ENCODE assay signal across 19 cellular contexts in the genomic region with DNA sequence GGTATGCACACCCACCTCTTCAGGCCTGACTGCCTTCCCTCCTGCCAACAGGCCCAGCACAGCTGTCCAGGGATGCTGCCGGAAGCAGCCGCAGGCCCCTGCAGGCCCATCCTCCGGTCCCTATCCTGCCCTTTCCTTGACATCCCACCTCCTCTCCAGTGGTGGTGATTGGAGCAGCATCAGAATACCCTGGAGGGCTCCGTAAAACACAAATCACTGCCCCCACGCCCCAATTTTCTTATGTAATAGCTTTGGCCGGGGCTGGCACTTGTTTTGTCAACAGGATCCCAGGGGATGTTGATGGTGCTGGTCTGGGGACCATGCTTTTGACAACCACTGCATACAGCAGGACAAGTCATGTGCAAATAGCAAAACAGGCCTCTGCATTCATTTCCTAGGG.
DNase-seq lines count a peak whose midpoint lies in the region; ATAC-seq and TF ChIP-seq lines count a peak whose summit lies in the region.
"Had no signal": no experiment of that assay in that cellular context is flagged by ENCODE, and none has a peak within 500 bp of the region (broad histone marks: within the 10 kb centered on the region; RNA-seq: fewer than 3 reads in every experiment).

No MANE protein-coding gene starts in this region.

- H3K9me3 ChIP-seq in spleen, result no peaks in the 10 kb centered on the region
- no peaks in the 10 kb centered on the region for H3K9me3 ChIP-seq in CD4-positive, alpha-beta memory T cell (ENCODE audit: control insufficient read depth in 1 of 2, low read length in 2 of 2)
- H3K9me3 ChIP-seq in tibial nerve, result no peaks in the 10 kb centered on the region
- H3K9me3 ChIP-seq: thyroid gland had no signal

- H3K4me3 Mint-ChIP-seq in activated CD8-positive, alpha-beta memory T cell treated with anti-CD3 and anti-CD28 coated beads, Interleukin-2, amount 10 ng/mL, durations not matched to agents 7 days and 5 days, result no peak overlapping the region
- H3K4me3 Mint-ChIP-seq in CD4-positive, alpha-beta memory T cell, result no peak overlapping the region
- H3K4me3 Mint-ChIP-seq: activated naive CD8-positive, alpha-beta T cell; activated T-cell treated with anti-CD3 and anti-CD28 coated beads, Interleukin-2, amount 50 U/mL, for 4 hours; mesothelial cell of epicardium; stimulated activated effector memory CD8-positive, alpha-beta T cell treated with anti-CD3 and anti-CD28 coated beads, Interleukin-12 subunit alpha, Interleukin-12 subunit beta, amount 100 ng/mL, for 72 hours; T-cell had no signal

- H3K27ac ChIP-seq in spleen, result no peak overlapping the region
- H3K27ac ChIP-seq in CD4-positive, alpha-beta memory T cell (ENCODE audit: low read depth, low read length), result no peak overlapping the region
- H3K27ac ChIP-seq in tibial nerve, result peak overlapping the region in 1 of 4 donors; percentile 56
- H3K27ac ChIP-seq: KMS-11, thyroid gland had no signal

- H3K36me3 ChIP-seq in spleen, result no peaks in the 10 kb centered on the region
- no peaks in the 10 kb centered on the region for H3K36me3 ChIP-seq in CD4-positive, alpha-beta memory T cell (ENCODE audit: insufficient read depth, low read length)
- no peaks in the 10 kb centered on the region for H3K36me3 ChIP-seq in tibial nerve
- H3K36me3 ChIP-seq: thyroid gland had no signal

- H3K9me3 Mint-ChIP-seq in activated CD8-positive, alpha-beta memory T cell treated with anti-CD3 and anti-CD28 coated beads, Interleukin-2, amount 10 ng/mL, durations not matched to agents 7 days and 5 days (ENCODE audit: low read depth), result no peaks in the 10 kb centered on the region
- no peaks in the 10 kb centered on the region for H3K9me3 Mint-ChIP-seq in CD4-positive, alpha-beta memory T cell
- H3K9me3 Mint-ChIP-seq: activated T-cell treated with anti-CD3 and anti-CD28 coated beads, Interleukin-2, amount 50 U/mL, for 4 hours; mesothelial cell of epicardium; stimulated activated effector memory CD8-positive, alpha-beta T cell treated with anti-CD3 and anti-CD28 coated beads, Interleukin-12 subunit alpha, Interleukin-12 subunit beta, amount 100 ng/mL, for 72 hours; T-cell had no signal

- TF ChIP-seq CTCF in spleen (IDR thresholded peaks at IDR 0.05 in 8 of 11, conservative IDR thresholded peaks at IDR 0.05 in 3 of 11), result no peak
- TF ChIP-seq CTCF in tibial nerve (IDR thresholded peaks at IDR 0.05), result no peak

- no peak for TF ChIP-seq POLR2A in spleen (IDR thresholded peaks at IDR 0.05)
- TF ChIP-seq POLR2A in tibial nerve (IDR thresholded peaks at IDR 0.05), result no peak

- H3K4me3 ChIP-seq in spleen, result no peak overlapping the region
- H3K4me3 ChIP-seq in CD4-positive, alpha-beta memory T cell (ENCODE audit: low read length in 2 of 2), result no peak overlapping the region
- no peak overlapping the region for H3K4me3 ChIP-seq in tibial nerve
- H3K4me3 ChIP-seq: thyroid gland had no signal

- peak; percentile 38 for DNase-seq in ELF-1 (ENCODE audit: low read depth, low spot score)
- DNase-seq in activated CD8-positive, alpha-beta memory T cell treated with anti-CD3 and anti-CD28 coated beads, Interleukin-2, amount 10 ng/mL, durations not matched to agents 7 days and 5 days, result peak; percentile 39
- peak; percentile 47 for DNase-seq in islet precursor cell
- peak; percentile 38 for DNase-seq in spleen
- no peak for DNase-seq in hepatic stellate cell (ENCODE audit: low spot score)
- DNase-seq in CD4-positive, alpha-beta memory T cell, result no peak
- DNase-seq in tibial nerve (ENCODE audit: low spot score in 2 of 2), result no peak
- DNase-seq: activated T-cell treated with anti-CD3 and anti-CD28 coated beads, Interleukin-2, amount 50 U/mL, for 4 hours; AML-193; kidney glomerular epithelial cell; NCI-H1048; SIG-M5 had no signal

- H3K4me1 Mint-ChIP-seq in activated CD8-positive, alpha-beta memory T cell treated with anti-CD3 and anti-CD28 coated beads, Interleukin-2, amount 10 ng/mL, durations not matched to agents 7 days and 5 days, result no peaks in the 10 kb centered on the region
- H3K4me1 Mint-ChIP-seq in CD4-positive, alpha-beta memory T cell, result no peaks in the 10 kb centered on the region
- H3K4me1 Mint-ChIP-seq: stimulated activated effector memory CD8-positive, alpha-beta T cell treated with anti-CD3 and anti-CD28 coated beads, Interleukin-12 subunit alpha, Interleukin-12 subunit beta, amount 100 ng/mL, for 72 hours; T-cell had no signal

- TF ChIP-seq EP300 in tibial nerve (IDR thresholded peaks at IDR 0.05), result no peak

- intact Hi-C loops in spleen (cut with DNase I; ENCODE audit: low total_unique reads), result no loop called here
- intact Hi-C loops in CD4-positive, alpha-beta memory T cell (cut with micrococcal nuclease), result no loop called here

- WGBS in spleen, 5 donors, result 88 to 96% (median 94%) methylated on average over 6 of the region's 6 CpGs
- 70 to 78% methylated on average over 6 of the region's 6 CpGs for WGBS in tibial nerve, 2 donors

- ATAC-seq in activated CD8-positive, alpha-beta memory T cell treated with anti-CD3 and anti-CD28 coated beads, Interleukin-2, amount 10 ng/mL, durations not matched to agents 7 days and 5 days, result no peak
- no peak for ATAC-seq in GM18519 (IDR thresholded peaks at IDR 0.05; ENCODE audit: low FRiP score, unreplicated experiment)
- ATAC-seq: activated T-cell treated with anti-CD3 and anti-CD28 coated beads, Interleukin-2, amount 50 U/mL, for 4 hours had no signal

- POLR2A ChIA-PET in CD4-positive, alpha-beta memory T cell (lab: Charles Lee; ENCODE audit: partially characterized antibody), result no interaction called here

- H3K27me3 ChIP-seq in spleen (replicated peaks in 1 of 7) (no peaks in the 10 kb centered on the region), tibial nerve (no peaks in the 10 kb centered on the region)
- H3K27me3 ChIP-seq in CD4-positive, alpha-beta memory T cell (ENCODE audit: insufficient read depth, low read length), result no peaks in the 10 kb centered on the region
- H3K27me3 ChIP-seq: thyroid gland had no signal

- CTCF ChIA-PET in activated CD8-positive, alpha-beta memory T cell treated with anti-CD3 and anti-CD28 coated beads, Interleukin-2, amount 10 ng/mL, durations not matched to agents 7 days and 5 days (lab: Charles Lee), result interaction anchor here (1.1 to 5.9 kb wide), 2 partner anchors 76 to 277 kb away, joined by 4 to 43 read pairs; a partner anchor contains a TSS
- CTCF ChIA-PET in CD4-positive, alpha-beta memory T cell (lab: Charles Lee; ENCODE audit: partially characterized antibody), result interaction anchor here (1.0 kb wide), 1 partner anchor 276 kb away, joined by 4 read pairs; no protein-coding TSS in a partner anchor

- H3K36me3 Mint-ChIP-seq in activated CD8-positive, alpha-beta memory T cell treated with anti-CD3 and anti-CD28 coated beads, Interleukin-2, amount 10 ng/mL, durations not matched to agents 7 days and 5 days, result no peaks in the 10 kb centered on the region
- no peaks in the 10 kb centered on the region for H3K36me3 Mint-ChIP-seq in CD4-positive, alpha-beta memory T cell
- H3K36me3 Mint-ChIP-seq: activated naive CD8-positive, alpha-beta T cell; mesothelial cell of epicardium; stimulated activated effector memory CD8-positive, alpha-beta T cell treated with anti-CD3 and anti-CD28 coated beads, Interleukin-12 subunit alpha, Interleukin-12 subunit beta, amount 100 ng/mL, for 72 hours; T-cell had no signal

- H3K4me1 ChIP-seq in spleen (peaks cover 0 to 4% (median 0%) of the 10 kb centered on the region in 6 donors), tibial nerve (peaks cover 0 to 48% (median 4%) of the 10 kb centered on the region in 4 donors)
- H3K4me1 ChIP-seq in CD4-positive, alpha-beta memory T cell (ENCODE audit: insufficient read depth, low read length), result no peaks in the 10 kb centered on the region

- no peak overlapping the region for H3K27ac Mint-ChIP-seq in activated CD8-positive, alpha-beta memory T cell treated with anti-CD3 and anti-CD28 coated beads, Interleukin-2, amount 10 ng/mL, durations not matched to agents 7 days and 5 days
- H3K27ac Mint-ChIP-seq in CD4-positive, alpha-beta memory T cell, result no peak overlapping the region
- H3K27ac Mint-ChIP-seq: activated naive CD8-positive, alpha-beta T cell; mesothelial cell of epicardium; stimulated activated effector memory CD8-positive, alpha-beta T cell treated with anti-CD3 and anti-CD28 coated beads, Interleukin-12 subunit alpha, Interleukin-12 subunit beta, amount 100 ng/mL, for 72 hours; T-cell had no signal

- H3K27me3 Mint-ChIP-seq in activated CD8-positive, alpha-beta memory T cell treated with anti-CD3 and anti-CD28 coated beads, Interleukin-2, amount 10 ng/mL, durations not matched to agents 7 days and 5 days, result no peaks in the 10 kb centered on the region
- H3K27me3 Mint-ChIP-seq in CD4-positive, alpha-beta memory T cell, result no peaks in the 10 kb centered on the region
- H3K27me3 Mint-ChIP-seq: activated naive CD8-positive, alpha-beta T cell; T-cell had no signal

Comparison
In these comparisons a context has a peak if more than half of its experiments do, and no peak if none do; other contexts are left out.
1. DNase-seq: peak in ELF-1 (single experiment), activated CD8-positive, alpha-beta memory T cell treated with anti-CD3 and anti-CD28 coated beads, Interleukin-2, amount 10 ng/mL, durations not matched to agents 7 days and 5 days (single experiment), islet precursor cell (single experiment) and spleen (single experiment); none in hepatic stellate cell (single experiment), CD4-positive, alpha-beta memory T cell (0 of 5) and tibial nerve (0 of 2).